Comparison of ENCODE assay signal across 8 cellular contexts in genomic region chr9:133991964-133992779, GRCh38. TPM values are rescaled to one million over a fixed set of nuclear protein-coding genes. Genes with fewer than 3 reads are reported as not detected.
DNase-seq lines count a peak whose midpoint lies in the region; ATAC-seq lines count a peak whose summit lies in the region.

A gene with protein sequence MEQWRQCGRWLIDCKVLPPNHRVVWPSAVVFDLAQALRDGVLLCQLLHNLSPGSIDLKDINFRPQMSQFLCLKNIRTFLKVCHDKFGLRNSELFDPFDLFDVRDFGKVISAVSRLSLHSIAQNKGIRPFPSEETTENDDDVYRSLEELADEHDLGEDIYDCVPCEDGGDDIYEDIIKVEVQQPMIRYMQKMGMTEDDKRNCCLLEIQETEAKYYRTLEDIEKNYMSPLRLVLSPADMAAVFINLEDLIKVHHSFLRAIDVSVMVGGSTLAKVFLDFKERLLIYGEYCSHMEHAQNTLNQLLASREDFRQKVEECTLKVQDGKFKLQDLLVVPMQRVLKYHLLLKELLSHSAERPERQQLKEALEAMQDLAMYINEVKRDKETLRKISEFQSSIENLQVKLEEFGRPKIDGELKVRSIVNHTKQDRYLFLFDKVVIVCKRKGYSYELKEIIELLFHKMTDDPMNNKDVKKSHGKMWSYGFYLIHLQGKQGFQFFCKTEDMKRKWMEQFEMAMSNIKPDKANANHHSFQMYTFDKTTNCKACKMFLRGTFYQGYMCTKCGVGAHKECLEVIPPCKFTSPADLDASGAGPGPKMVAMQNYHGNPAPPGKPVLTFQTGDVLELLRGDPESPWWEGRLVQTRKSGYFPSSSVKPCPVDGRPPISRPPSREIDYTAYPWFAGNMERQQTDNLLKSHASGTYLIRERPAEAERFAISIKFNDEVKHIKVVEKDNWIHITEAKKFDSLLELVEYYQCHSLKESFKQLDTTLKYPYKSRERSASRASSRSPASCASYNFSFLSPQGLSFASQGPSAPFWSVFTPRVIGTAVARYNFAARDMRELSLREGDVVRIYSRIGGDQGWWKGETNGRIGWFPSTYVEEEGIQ (minus strand): TSS chr9:133992324. CDS start chr9:133992278, 46 bp downstream.

- H3K4me3 ChIP-seq in ectodermal cell (ENCODE audit: insufficient read depth, low read depth, low read length) = peak within 1 kb of the TSS; percentile 80

- POLR2A ChIA-PET in activated CD4-positive, alpha-beta T cell treated with anti-CD3 and anti-CD28 coated beads for 36 hours (lab: Charles Lee) = no interaction called here

- 0% methylated on average over 124 of the region's 124 CpGs for WGBS in ectodermal cell, 2 experiments

- ATAC-seq in HG02678 (IDR thresholded peaks at IDR 0.05; ENCODE audit: unreplicated experiment) (peak; percentile 60), memory B cell (ENCODE audit: low read depth) (peak; percentile 62)
- ATAC-seq in activated CD4-positive, alpha-beta T cell treated with anti-CD3 and anti-CD28 coated beads for 36 hours = peak; percentile 40

- H3K27me3 Mint-ChIP-seq in activated CD4-positive, alpha-beta T cell treated with anti-CD3 and anti-CD28 coated beads for 36 hours = peaks cover 3% of the 10 kb centered on the region
- H3K27me3 Mint-ChIP-seq in memory B cell = no peaks in the 10 kb centered on the region

- H3K27me3 ChIP-seq in ectodermal cell (ENCODE audit: control insufficient read depth, insufficient read depth, low read length, poor library complexity, severe bottlenecking) = no peaks in the 10 kb centered on the region

- no peaks in the 10 kb centered on the region for H3K36me3 ChIP-seq in ectodermal cell (ENCODE audit: control insufficient read depth, insufficient read depth, low read length)

- H3K4me3 Mint-ChIP-seq in activated CD4-positive, alpha-beta T cell treated with anti-CD3 and anti-CD28 coated beads for 36 hours = peak within 1 kb of the TSS; percentile 61
- H3K4me3 Mint-ChIP-seq in memory B cell = peak within 1 kb of the TSS; percentile 92

- peaks cover 17% of the 10 kb centered on the region for H3K4me1 ChIP-seq in ectodermal cell (ENCODE audit: control insufficient read depth, insufficient read depth, low read length)

- H3K4me1 Mint-ChIP-seq in activated CD4-positive, alpha-beta T cell treated with anti-CD3 and anti-CD28 coated beads for 36 hours = peaks cover 2% of the 10 kb centered on the region
- peaks cover 30% of the 10 kb centered on the region for H3K4me1 Mint-ChIP-seq in memory B cell

- H3K9me3 Mint-ChIP-seq in activated CD4-positive, alpha-beta T cell treated with anti-CD3 and anti-CD28 coated beads for 36 hours (ENCODE audit: low read depth) = no peaks in the 10 kb centered on the region
- no peaks in the 10 kb centered on the region for H3K9me3 Mint-ChIP-seq in memory B cell

- DNase-seq in NCI-H2227 (lab: John Stamatoyannopoulos, UW; ENCODE audit: unreplicated experiment) = peak; percentile 54
- no peak for DNase-seq in NCI-H2227 treated with DMSO at 0.1 percent for 48 hours (lab: John Stamatoyannopoulos, UW)
- DNase-seq in NCI-H1930 (lab: John Stamatoyannopoulos, UW) = peak; percentile 23 to 48
- DNase-seq in activated CD4-positive, alpha-beta T cell treated with anti-CD3 and anti-CD28 coated beads for 36 hours = peak; percentile 63
- DNase-seq in memory B cell (ENCODE audit: low spot score in 2 of 2) = peak; percentile 53 to 57
- DNase-seq in stimulated activated naive CD4-positive, alpha-beta T cell (lab: John Stamatoyannopoulos, UW) = peak in 4 of 6 experiments; percentile 20 to 49 (median 36)

- H3K9me3 ChIP-seq in ectodermal cell (ENCODE audit: control insufficient read depth, low read length) = no peaks in the 10 kb centered on the region

- intact Hi-C loops in activated CD4-positive, alpha-beta T cell treated with anti-CD3 and anti-CD28 coated beads for 36 hours (cut with DNase I, micrococcal nuclease) = loop anchor here (1.0 to 10.0 kb wide), 9 partner anchors 33 to 617 kb away; partner anchors contain the start of genes BRD3 (in 2 of the 2), BRD3OS (in 1 of the 2), FAM163B (in 1 of the 2) and RNU6ATAC (in 1 of the 2)

- H3K36me3 Mint-ChIP-seq in activated CD4-positive, alpha-beta T cell treated with anti-CD3 and anti-CD28 coated beads for 36 hours (ENCODE audit: low read depth) = no peaks in the 10 kb centered on the region
- peaks cover under 1% of the 10 kb centered on the region for H3K36me3 Mint-ChIP-seq in memory B cell

- peak within 1 kb of the TSS; percentile 38 for H3K27ac ChIP-seq in ectodermal cell (ENCODE audit: insufficient read depth, low read depth, low read length, poor library complexity, severe bottlenecking)

- CTCF ChIA-PET in activated CD4-positive, alpha-beta T cell treated with anti-CD3 and anti-CD28 coated beads for 36 hours (lab: Charles Lee) = interaction anchor here (1.5 to 3.3 kb wide), 3 partner anchors 30 to 209 kb away, joined by 5 to 54 read pairs (median 29); no protein-coding TSS in a partner anchor

- H3K27ac Mint-ChIP-seq in activated CD4-positive, alpha-beta T cell treated with anti-CD3 and anti-CD28 coated beads for 36 hours = no peak within 1 kb of the TSS
- peak within 1 kb of the TSS; percentile 51 for H3K27ac Mint-ChIP-seq in memory B cell

RNA-seq across cellular contexts. Expression of the gene that starts here (rescaled TPM):
- total RNA-seq in activated CD4-positive, alpha-beta T cell treated with anti-CD3 and anti-CD28 coated beads for 36 hours = 1 to 10 TPM; 5.1 to 6.5 TPM
- 31.2 TPM for polyA plus RNA-seq in ectodermal cell (2013, experiment 1 of 4)
- polyA plus RNA-seq in ectodermal cell (2013, experiment 2 of 4) = 33.5 TPM
- 22.5 TPM for polyA plus RNA-seq in ectodermal cell (2013, experiment 3 of 4)
- polyA plus RNA-seq in ectodermal cell (2013, experiment 4 of 4) = 26.0 TPM
